In the genomic region with DNA sequence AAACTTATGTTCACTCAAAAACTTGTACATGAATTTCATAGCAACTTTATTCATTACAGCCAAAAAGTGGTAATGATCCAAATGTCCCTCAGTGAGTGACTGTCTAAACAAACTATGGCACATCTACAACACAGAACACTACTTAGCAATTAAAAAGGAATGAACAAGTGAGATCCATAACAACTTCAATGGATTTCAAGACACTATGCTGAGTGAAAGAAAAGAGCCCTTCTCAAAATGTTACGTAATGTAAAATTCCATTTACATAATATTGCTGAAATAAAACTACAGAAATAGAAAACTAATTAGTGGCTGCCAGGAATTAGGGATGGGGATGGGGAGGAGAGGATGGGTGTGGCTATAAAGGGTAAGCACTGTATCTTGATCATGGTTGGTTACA, we compare ENCODE assay signal across 36 cellular contexts.
"Had no signal": no experiment of that assay in that cellular context is flagged by ENCODE, and none has a peak within 500 bp of the region (broad histone marks: within the 10 kb centered on the region; RNA-seq: fewer than 3 reads in every experiment).

No MANE protein-coding gene starts in this region.

- H3K9me3 ChIP-seq: colonic mucosa, esophagus squamous epithelium, gastrocnemius medialis, heart right ventricle had no signal

- H3K36me3 ChIP-seq: brain microvascular endothelial cell, colonic mucosa, esophagus squamous epithelium, gastrocnemius medialis, heart right ventricle, WERI-Rb-1 had no signal

- ATAC-seq: activated CD4-positive, CD25-positive, alpha-beta regulatory T cell treated with anti-CD3 and anti-CD28 coated beads, Interleukin-2, amount 50 U/mL, for 24 hours; activated CD8-positive, alpha-beta T cell treated with anti-CD3 and anti-CD28 coated beads for 36 hours; activated T-cell treated with anti-CD3 and anti-CD28 coated beads, Interleukin-2, amount 50 U/mL, for 4 hours; activated T-helper 17 cell treated with anti-CD3 and anti-CD28 coated beads, Interleukin-2, amount 50 U/mL, for 72 hours; foreskin keratinocyte; gastrocnemius medialis; heart right ventricle; T-cell had no signal

- H3K27ac Mint-ChIP-seq: activated B cell treated with CpG ODN at 0.5 μM for 24 hours; activated CD8-positive, alpha-beta T cell treated with anti-CD3 and anti-CD28 coated beads for 36 hours; activated naive CD8-positive, alpha-beta T cell; activated T-helper 17 cell treated with anti-CD3 and anti-CD28 coated beads, Interleukin-2, amount 50 U/mL, for 72 hours; T-cell; T-helper 1 cell treated with Interleukin-12 subunit alpha and Interleukin-12 subunit beta and Interleukin-4 antibody, amounts not matched to agents 30 μg/mL and 1 μg/mL, for 36 hours; T-helper 2 cell treated with Interferon-gamma antibody and Interleukin-4, amounts not matched to agents 5 μg/mL and 100 μg/mL, for 36 hours had no signal

- FAIRE-seq: astrocyte, bronchial epithelial cell, endometrium, endothelial cell of umbilical vein had no signal

- H3K27ac ChIP-seq: brain microvascular endothelial cell, colonic mucosa, epithelial cell of prostate, esophagus squamous epithelium, foreskin keratinocyte, gastrocnemius medialis, heart right ventricle, WERI-Rb-1 had no signal

- DNase-seq: activated B cell treated with CpG ODN at 0.5 μM for 24 hours; activated CD4-positive, alpha-beta T cell treated with anti-CD3 and anti-CD28 coated beads for 48 hours; activated CD4-positive, alpha-beta T cell treated with anti-CD3 and anti-CD28 coated beads, Interleukin-2, amount 50 U/mL, for 1 hour; activated CD4-positive, alpha-beta T cell treated with anti-CD3 and anti-CD28 coated beads, Interleukin-2, amount 50 U/mL, for 48 hours; activated CD8-positive, alpha-beta memory T cell treated with anti-CD3 and anti-CD28 coated beads for 24 hours; activated CD8-positive, alpha-beta T cell treated with anti-CD3 and anti-CD28 coated beads for 36 hours; activated effector memory CD4-positive, alpha-beta T cell treated with Interleukin-2 at 50 U/mL for 16 hours; activated gamma-delta T cell treated with Interleukin-2 at 50 U/mL for 16 hours; activated naive CD4-positive, alpha-beta T cell treated with anti-CD3 and anti-CD28 coated beads, Interleukin-2, amount 50 U/mL, for 16 hours; activated naive CD4-positive, alpha-beta T cell treated with Interleukin-2 at 50 U/mL for 16 hours; activated T-cell treated with anti-CD3 and anti-CD28 coated beads, Interleukin-2, amount 50 U/mL, for 4 hours; amniotic stem cell; anterior cingulate cortex; brain microvascular endothelial cell; central memory CD4-positive, alpha-beta T cell; cerebellar nuclear complex; colonic mucosa; effector CD8-positive, alpha-beta T cell; esophagus squamous epithelium; foreskin keratinocyte; gastrocnemius medialis; glutamatergic neuron; heart right ventricle; T-cell; T1000; WERI-Rb-1 had no signal

- H3K4me3 ChIP-seq: colonic mucosa, esophagus squamous epithelium, gastrocnemius medialis, heart right ventricle had no signal

- H3K27me3 ChIP-seq: brain microvascular endothelial cell, colonic mucosa, esophagus squamous epithelium, foreskin keratinocyte, gastrocnemius medialis, heart right ventricle had no signal

- H3K27me3 Mint-ChIP-seq: activated B cell treated with CpG ODN at 0.5 μM for 24 hours; activated CD8-positive, alpha-beta T cell treated with anti-CD3 and anti-CD28 coated beads for 36 hours; activated naive CD8-positive, alpha-beta T cell; activated T-helper 17 cell treated with anti-CD3 and anti-CD28 coated beads, Interleukin-2, amount 50 U/mL, for 72 hours; T-cell had no signal

- H3K4me1 ChIP-seq: colonic mucosa, esophagus squamous epithelium, foreskin keratinocyte, gastrocnemius medialis had no signal

- H3K4me3 Mint-ChIP-seq: activated B cell treated with CpG ODN at 0.5 μM for 24 hours; activated CD8-positive, alpha-beta T cell treated with anti-CD3 and anti-CD28 coated beads for 36 hours; activated naive CD8-positive, alpha-beta T cell; activated T-cell treated with anti-CD3 and anti-CD28 coated beads, Interleukin-2, amount 50 U/mL, for 4 hours; activated T-helper 17 cell treated with anti-CD3 and anti-CD28 coated beads, Interleukin-2, amount 50 U/mL, for 72 hours; T-cell; T-helper 1 cell treated with Interleukin-12 subunit alpha and Interleukin-12 subunit beta and Interleukin-4 antibody, amounts not matched to agents 30 μg/mL and 1 μg/mL, for 36 hours; T-helper 2 cell treated with Interferon-gamma antibody and Interleukin-4, amounts not matched to agents 5 μg/mL and 100 μg/mL, for 36 hours had no signal
